In the genomic region with DNA sequence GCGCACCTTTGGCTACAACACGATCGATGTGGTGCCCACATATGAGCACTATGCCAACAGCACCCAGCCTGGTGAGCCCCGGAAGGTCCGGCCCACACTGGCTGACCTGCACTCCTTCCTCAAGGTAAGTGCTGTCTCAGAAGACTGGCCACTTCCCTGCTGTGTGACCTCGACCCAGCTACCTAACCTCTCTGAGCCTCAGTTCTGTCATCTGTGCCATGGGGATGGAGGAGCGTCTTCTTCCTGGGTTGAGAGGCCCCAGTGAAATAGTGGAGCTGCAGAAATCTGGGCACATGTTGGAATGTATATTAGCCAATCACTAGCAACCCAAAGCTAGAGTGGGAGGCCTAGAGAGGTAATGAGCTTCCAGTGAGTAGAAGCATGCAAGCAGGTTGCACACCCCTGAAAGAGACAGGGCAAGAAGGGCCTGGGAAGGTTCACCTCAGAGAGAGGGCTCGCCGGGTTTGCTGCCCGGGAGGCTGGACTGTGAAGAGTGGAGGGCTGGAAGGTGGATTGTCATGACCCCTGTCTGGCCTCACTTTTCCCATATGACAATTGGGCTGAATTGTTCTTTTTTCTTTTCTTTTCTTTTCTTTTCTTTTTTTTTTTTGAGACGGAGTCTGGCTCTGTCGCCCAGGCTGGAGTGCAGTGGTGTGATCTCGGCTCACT, we compare ENCODE assay signal across 1 cellular context.
TF ChIP-seq lines count a peak whose summit lies in the region.

No MANE protein-coding gene starts in this region.

TF ChIP-seq in HepG2, 621 proteins besides CTCF, POLR2A, EP300 and RAD21:
- TF ChIP-seq ZNF768 (CRISPR knock-in tag; IDR thresholded peaks at IDR 0.05) (peak; percentile 99), GABPA (IDR thresholded peaks at IDR 0.05; ENCODE audit: low read depth, low read length) (0 out of 2 replicates have a peak, but pooled peaks have one; percentile 2), GABPA (CRISPR knock-in tag; IDR thresholded peaks at IDR 0.05; ENCODE audit: low read depth) (no peak), GTF3A (CRISPR knock-in tag; conservative IDR thresholded peaks at IDR 0.05) (no peak), HDAC1 (CRISPR knock-in tag; IDR thresholded peaks at IDR 0.05) (0 out of 2 replicates have a peak, but pooled peaks have one; percentile 11), ZFP36 (IDR thresholded peaks at IDR 0.05; ENCODE audit: borderline replicate concordance, low read depth, low read length, partially characterized antibody) (peak; percentile 11), DNMT1 (CRISPR knock-in tag; IDR thresholded peaks at IDR 0.05) (no peak), ZNF629 (CRISPR knock-in tag; conservative IDR thresholded peaks at IDR 0.05) (peak; percentile 43; the same call in 1 of the 2 replicates), ADNP (CRISPR knock-in tag; IDR thresholded peaks at IDR 0.05) (0 out of 2 replicates have a peak, but pooled peaks have one; percentile 37), SP140L (CRISPR knock-in tag; IDR thresholded peaks at IDR 0.05; ENCODE audit: borderline replicate concordance) (no peak), ZMYM3 (CRISPR knock-in tag; IDR thresholded peaks at IDR 0.05) (peak; percentile 89)
- TF ChIP-seq, protein P1, sequence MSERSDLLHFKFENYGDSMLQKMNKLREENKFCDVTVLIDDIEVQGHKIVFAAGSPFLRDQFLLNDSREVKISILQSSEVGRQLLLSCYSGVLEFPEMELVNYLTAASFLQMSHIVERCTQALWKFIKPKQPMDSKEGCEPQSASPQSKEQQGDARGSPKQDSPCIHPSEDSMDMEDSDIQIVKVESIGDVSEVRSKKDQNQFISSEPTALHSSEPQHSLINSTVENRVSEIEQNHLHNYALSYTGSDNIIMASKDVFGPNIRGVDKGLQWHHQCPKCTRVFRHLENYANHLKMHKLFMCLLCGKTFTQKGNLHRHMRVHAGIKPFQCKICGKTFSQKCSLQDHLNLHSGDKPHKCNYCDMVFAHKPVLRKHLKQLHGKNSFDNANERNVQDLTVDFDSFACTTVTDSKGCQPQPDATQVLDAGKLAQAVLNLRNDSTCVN (CRISPR knock-in tag; IDR thresholded peaks at IDR 0.05; ENCODE audit: borderline replicate concordance): no peak
TF ChIP-seq in HepG2: peak in this region for 7.
